In genomic region chr7:107321611-107322010, GRCh38 we compare ENCODE assay signal across 21 cellular contexts.
A peak's percentile ranks its signal among the peaks of the same experiment; 100 is the strongest.
DNase-seq lines count a peak whose midpoint lies in the region; ATAC-seq, FAIRE-seq and TF ChIP-seq lines count a peak whose summit lies in the region.
"Had no signal": no experiment of that assay in that cellular context is flagged by ENCODE, and none has a peak within 500 bp of the region (broad histone marks: within the 10 kb centered on the region; RNA-seq: fewer than 3 reads in every experiment).

No MANE protein-coding gene starts in this region.

- no peak overlapping the region for H3K4me2 ChIP-seq in K562 (ENCODE audit: insufficient read depth, low read length)
- no peak overlapping the region for H3K4me2 ChIP-seq in osteoblast (ENCODE audit: insufficient read depth, low read length)
- H3K4me2 ChIP-seq: BLaER1 had no signal

- no peaks in the 10 kb centered on the region for H3K9me3 ChIP-seq in adipocyte (ENCODE audit: control insufficient read depth, low read length)
- no peaks in the 10 kb centered on the region for H3K9me3 ChIP-seq in K562 (replicated peaks; ENCODE audit: control insufficient read depth, insufficient read depth, low read depth, low read length)
- H3K9me3 ChIP-seq in osteoblast (ENCODE audit: low read depth, low read length) = no peaks in the 10 kb centered on the region
- no peaks in the 10 kb centered on the region for H3K9me3 ChIP-seq in Peyer's patch
- H3K9me3 ChIP-seq: BE2C had no signal

- TF ChIP-seq CTCF in K562 (IDR thresholded peaks at IDR 0.05 in 2 of 3, conservative IDR thresholded peaks at IDR 0.05 in 1 of 3; ENCODE audit: insufficient read depth in 2 of 3, low read depth in 1 of 3, low read length in 3 of 3) (no peak), osteoblast (IDR thresholded peaks at IDR 0.05; ENCODE audit: extremely low read depth, low read depth, low read length) (no peak), D721Med (IDR thresholded peaks at IDR 0.05; ENCODE audit: insufficient read depth, missing control alignments) (no peak), Peyer's patch (IDR thresholded peaks at IDR 0.05) (no peak)

- BruUV-seq in K562 (replicated peaks; lab: Mats Ljungman, UMichigan) = no TSS peak

- H3K9ac ChIP-seq in adipocyte (ENCODE audit: low read length) (no peak overlapping the region), K562 (ENCODE audit: insufficient read depth in 1 of 2, low read depth in 2 of 2, low read length in 2 of 2) (no peak overlapping the region)
- H3K9ac ChIP-seq: BLaER1 had no signal

- H3K4me1 ChIP-seq in adipocyte (ENCODE audit: control insufficient read depth, insufficient read depth, low read length) = no peaks in the 10 kb centered on the region
- peaks cover 13 to 30% of the 10 kb centered on the region in 2 experiments for H3K4me1 ChIP-seq in K562 (replicated peaks in 1 of 2; ENCODE audit: control insufficient read depth in 2 of 2, insufficient read depth in 2 of 2, low read length in 2 of 2)
- H3K4me1 ChIP-seq in osteoblast (ENCODE audit: insufficient read depth, low read length) = no peaks in the 10 kb centered on the region
- H3K4me1 ChIP-seq in Peyer's patch = no peaks in the 10 kb centered on the region
- H3K4me1 ChIP-seq: BE2C, BLaER1 had no signal

- POLR2A ChIA-PET in K562 (lab: Yijun Ruan, JAX) = no interaction called here

- whole genome bisulfite sequencing in K562 (ENCODE audit: insufficient coverage, low coverage, missing lambda C conversion rate) = 34% methylated on average over 1 of the region's 1 CpG

- H2AFZ ChIP-seq in K562 (ENCODE audit: low read depth, low read length) = no peak overlapping the region
- no peak overlapping the region for H2AFZ ChIP-seq in osteoblast (ENCODE audit: low read length)

- CTCF ChIA-PET in K562 (lab: Yijun Ruan, JAX; ENCODE audit: low intra/inter-chr PET ratio) = no interaction called here

- intact Hi-C loops in K562 (cut with micrococcal nuclease) = no loop called here

- no peak for TF ChIP-seq POLR2A in K562 (conservative IDR thresholded peaks at IDR 0.05)
- TF ChIP-seq POLR2A in Peyer's patch (IDR thresholded peaks at IDR 0.05) = no peak

- peak; percentile 14 for DNase-seq in adipocyte (ENCODE audit: low read depth)
- no peak for DNase-seq in K562 (ENCODE audit: extremely low read depth in 1 of 4, low spot score in 3 of 4)
- peak; percentile 48 for DNase-seq in osteoblast (ENCODE audit: insufficient read length, low spot score, missing footprints)
- no peak for DNase-seq in D721Med (ENCODE audit: insufficient read length, low spot score)
- no peak for DNase-seq in Peyer's patch
- DNase-seq in medulla oblongata (ENCODE audit: extremely low spot score) = no peak
- DNase-seq: ACHN; BE2C; C1 segment of cervical spinal cord; CD4-positive, alpha-beta memory T cell; CD4-positive, CD25-positive, alpha-beta regulatory T cell; CD8-positive, alpha-beta memory T cell; COR-L47; DMS79 treated with DMSO at 0.1 percent for 48 hours; GF-D8 had no signal

- no peaks in the 10 kb centered on the region for H3K79me2 ChIP-seq in K562 (ENCODE audit: control insufficient read depth, insufficient read depth, low read length)
- no peaks in the 10 kb centered on the region for H3K79me2 ChIP-seq in osteoblast (ENCODE audit: insufficient read depth, low read length)

- no peak for ATAC-seq in K562

- peak overlapping the region; percentile 30; the same call in 1 of the 3 replicates for H3K27ac ChIP-seq in K562 (ENCODE audit: extremely low read depth, low read depth, low read length)
- H3K27ac ChIP-seq in osteoblast (ENCODE audit: low read depth, low read length) = no peak overlapping the region
- no peak overlapping the region for H3K27ac ChIP-seq in Peyer's patch
- H3K27ac ChIP-seq: 22Rv1, BLaER1 had no signal

- FAIRE-seq in A204.1 (lab: Jason Lieb, UNC) (peak; percentile 21), K562 (lab: Jason Lieb, UNC) (no peak), D721Med (lab: Jason Lieb, UNC) (no peak)
- FAIRE-seq: G401.6, GM12891, GM19239 had no signal

- H3K36me3 ChIP-seq in adipocyte (ENCODE audit: control insufficient read depth, insufficient read depth, low read length, severe bottlenecking) = no peaks in the 10 kb centered on the region
- H3K36me3 ChIP-seq in K562 (ENCODE audit: control insufficient read depth, insufficient read depth, low read length) = peaks cover 4% of the 10 kb centered on the region; the same call in 2 of the 3 replicates
- peaks cover 3% of the 10 kb centered on the region for H3K36me3 ChIP-seq in osteoblast (ENCODE audit: insufficient read depth, low read length)
- peaks cover 0 to 10% (median 0%) of the 10 kb centered on the region in 3 donors for H3K36me3 ChIP-seq in Peyer's patch
- H3K36me3 ChIP-seq: BE2C had no signal

- no peak for TF ChIP-seq EP300 in K562 (IDR thresholded peaks at IDR 0.05; ENCODE audit: low read length)

- H3K27me3 ChIP-seq in adipocyte (replicated peaks; ENCODE audit: control insufficient read depth, insufficient read depth, low read length) (no peaks in the 10 kb centered on the region), K562 (ENCODE audit: control insufficient read depth in 2 of 2, insufficient read depth in 2 of 2, low read length in 2 of 2) (no peaks in the 10 kb centered on the region), osteoblast (ENCODE audit: insufficient read depth, low read length) (no peaks in the 10 kb centered on the region), Peyer's patch (no peaks in the 10 kb centered on the region)
- H3K27me3 ChIP-seq: BE2C, BLaER1 had no signal

- H4K20me1 ChIP-seq in K562 (replicated peaks; ENCODE audit: control insufficient read depth, insufficient read depth, low read length) (no peaks in the 10 kb centered on the region), osteoblast (ENCODE audit: insufficient read depth, low read length) (no peaks in the 10 kb centered on the region)
- H4K20me1 ChIP-seq: BLaER1 had no signal

- H3K4me3 ChIP-seq in adipocyte (ENCODE audit: low read length) (no peak overlapping the region), K562 (no peak overlapping the region), osteoblast (ENCODE audit: insufficient read depth, low read length) (no peak overlapping the region), Peyer's patch (no peak overlapping the region)
- H3K4me3 ChIP-seq: BLaER1 had no signal

- H3K9me1 ChIP-seq in K562 (ENCODE audit: control insufficient read depth, insufficient read depth, low read length) = no peaks in the 10 kb centered on the region

- in situ Hi-C loops in K562 (cut with MboI) = no loop called here

- TF ChIP-seq RAD21 in K562 (CRISPR knock-in tag; conservative IDR thresholded peaks at IDR 0.05 in 1 of 2, IDR thresholded peaks at IDR 0.05 in 1 of 2) = no peak

TF ChIP-seq in K562, 482 proteins besides CTCF, POLR2A, EP300 and RAD21 (continues in another document):
- TF ChIP-seq ZNF253 (CRISPR knock-in tag; conservative IDR thresholded peaks at IDR 0.05) (no peak), CC2D1A (IDR thresholded peaks at IDR 0.05) (no peak), CEBPG (CRISPR knock-in tag; IDR thresholded peaks at IDR 0.05) (no peak), CEBPG (tag; conservative IDR thresholded peaks at IDR 0.05 in 1 of 2, IDR thresholded peaks at IDR 0.05 in 1 of 2) (peak; percentile 65 to 71), CEBPB (tag; IDR thresholded peaks at IDR 0.05) (peak; percentile 50; the same call in 1 of the 2 replicates), ADNP (tag; IDR thresholded peaks at IDR 0.05) (0 out of 2 replicates have a peak, but pooled peaks have one; percentile 28), BMI1 (IDR thresholded peaks at IDR 0.05; ENCODE audit: low read length) (no peak)

Comparison
In these comparisons a context has a peak if more than half of its experiments do, and no peak if none do; other contexts are left out.
1. DNase-seq: peak in adipocyte (single experiment) and osteoblast (single experiment); none in K562 (0 of 4), D721Med (single experiment), Peyer's patch (0 of 3) and medulla oblongata (single experiment).